In genomic region chr12:123119808-123120207, GRCh38 we compare ENCODE assay signal across 8 cellular contexts. TPM values are rescaled to one million over a fixed set of nuclear protein-coding genes. Genes with fewer than 3 reads are reported as not detected.
A peak's percentile ranks its signal among the peaks of the same experiment; 100 is the strongest.
DNase-seq lines count a peak whose midpoint lies in the region; ATAC-seq and TF ChIP-seq lines count a peak whose summit lies in the region.

No MANE protein-coding gene starts in this region.

- POLR2A ChIA-PET in activated CD4-positive, alpha-beta memory T cell treated with anti-CD3 and anti-CD28 coated beads for 36 hours (lab: Charles Lee): interaction anchor here (2.2 kb wide), 1 partner anchor 44 kb away, joined by 10 read pairs; no protein-coding TSS in a partner anchor

- no peaks in the 10 kb centered on the region for H3K36me3 Mint-ChIP-seq in activated CD4-positive, alpha-beta memory T cell treated with anti-CD3 and anti-CD28 coated beads for 36 hours
- no peaks in the 10 kb centered on the region for H3K36me3 Mint-ChIP-seq in immature natural killer cell

- in situ Hi-C loops in HAP-1 (cut with MboI; ENCODE audit: low sequenced_read_pairs): no loop called here

- peak overlapping the region; percentile 65 for H3K27ac Mint-ChIP-seq in activated CD4-positive, alpha-beta memory T cell treated with anti-CD3 and anti-CD28 coated beads for 36 hours
- no peak overlapping the region for H3K27ac Mint-ChIP-seq in immature natural killer cell

- intact Hi-C loops in activated CD4-positive, alpha-beta memory T cell treated with anti-CD3 and anti-CD28 coated beads for 36 hours (cut with micrococcal nuclease): loop anchor here (1.0 kb wide), 1 partner anchor 44 kb away; no protein-coding TSS in a partner anchor
- intact Hi-C loops in sigmoid colon (cut with DNase I): loop anchor here (5.0 kb wide), 2 partner anchors 32 to 68 kb away; partner anchors contain the start of gene PITPNM2

- H3K36me3 ChIP-seq in HAP-1 (replicated peaks) (no peaks in the 10 kb centered on the region), sigmoid colon (no peaks in the 10 kb centered on the region)

- CTCF ChIA-PET in activated CD4-positive, alpha-beta memory T cell treated with anti-CD3 and anti-CD28 coated beads for 36 hours (lab: Charles Lee): interaction anchor here (0.7 to 1.0 kb wide), 2 partner anchors 13 to 41 kb away, joined by 3 read pairs; no protein-coding TSS in a partner anchor

- H3K27ac ChIP-seq in sigmoid colon: peak overlapping the region in 2 of 4 donors; percentile 51 to 83

- 65 to 91% methylated on average over 7 of the region's 7 CpGs for WGBS in sigmoid colon, 2 donors

- H3K4me1 ChIP-seq in HAP-1 (peaks cover 6% of the 10 kb centered on the region), sigmoid colon (peaks cover 0 to 70% (median 62%) of the 10 kb centered on the region in 4 donors)

- no peaks in the 10 kb centered on the region for H3K9me3 Mint-ChIP-seq in activated CD4-positive, alpha-beta memory T cell treated with anti-CD3 and anti-CD28 coated beads for 36 hours
- no peaks in the 10 kb centered on the region for H3K9me3 Mint-ChIP-seq in immature natural killer cell

- TF ChIP-seq CTCF in sigmoid colon (IDR thresholded peaks at IDR 0.05): no peak

- TF ChIP-seq POLR2A in sigmoid colon (IDR thresholded peaks at IDR 0.05): no peak

- H3K4me1 Mint-ChIP-seq in activated CD4-positive, alpha-beta memory T cell treated with anti-CD3 and anti-CD28 coated beads for 36 hours (ENCODE audit: low read depth): peaks cover 49% of the 10 kb centered on the region
- peaks cover 29 to 38% of the 10 kb centered on the region in 2 donors for H3K4me1 Mint-ChIP-seq in immature natural killer cell

- H3K27me3 ChIP-seq in HAP-1 (ENCODE audit: low read depth): no peaks in the 10 kb centered on the region
- H3K27me3 ChIP-seq in sigmoid colon: no peaks in the 10 kb centered on the region

- DNase-seq in activated CD4-positive, alpha-beta memory T cell treated with anti-CD3 and anti-CD28 coated beads for 36 hours: peak; percentile 71
- peak; percentile 25 to 41 for DNase-seq in stimulated activated CD4-positive, alpha-beta T cell treated with anti-CD3 and anti-CD28 coated beads, Interleukin-2, amount 100 ng/mL, for 48 hours
- no peak for DNase-seq in HAP-1 (ENCODE audit: low spot score in 2 of 2)
- no peak for DNase-seq in immature natural killer cell
- DNase-seq in sigmoid colon: no peak

- ATAC-seq in GM19035 (IDR thresholded peaks at IDR 0.05; ENCODE audit: unreplicated experiment): peak; percentile 85
- peak; percentile 81 for ATAC-seq in HG03066 (IDR thresholded peaks at IDR 0.05; ENCODE audit: low read depth, unreplicated experiment)
- ATAC-seq in GM19467 (IDR thresholded peaks at IDR 0.05; ENCODE audit: unreplicated experiment): no peak

- no peak for TF ChIP-seq EP300 in sigmoid colon (IDR thresholded peaks at IDR 0.05)

- H3K4me3 ChIP-seq in HAP-1: no peak overlapping the region
- H3K4me3 ChIP-seq in sigmoid colon: no peak overlapping the region

- no peaks in the 10 kb centered on the region for H3K27me3 Mint-ChIP-seq in activated CD4-positive, alpha-beta memory T cell treated with anti-CD3 and anti-CD28 coated beads for 36 hours
- H3K27me3 Mint-ChIP-seq in immature natural killer cell (ENCODE audit: low read depth in 3 of 3): peaks cover 0 to 2% (median 0%) of the 10 kb centered on the region in 3 donors

- H3K4me3 Mint-ChIP-seq in activated CD4-positive, alpha-beta memory T cell treated with anti-CD3 and anti-CD28 coated beads for 36 hours: no peak overlapping the region
- no peak overlapping the region for H3K4me3 Mint-ChIP-seq in immature natural killer cell

- H3K9me3 ChIP-seq in HAP-1 (no peaks in the 10 kb centered on the region), sigmoid colon (no peaks in the 10 kb centered on the region)

RNA-seq across cellular contexts. Expression of gene PITPNM2, which starts 31.1 kb away (rescaled TPM):
- total RNA-seq in activated CD4-positive, alpha-beta memory T cell treated with anti-CD3 and anti-CD28 coated beads for 36 hours: 1 to 10 TPM; 5.9 to 6.5 TPM
- polyA plus RNA-seq in immature natural killer cell (1 to 10 TPM; 4.7 to 8.6 (median 7.1) TPM), sigmoid colon (10 to 100 TPM in 1 of 3 donors, 1 to 10 TPM in 2; 1.8 to 11.3 (median 2.3) TPM)
- 10 to 100 TPM in 2 of 4 donors, 1 to 10 TPM in 2; 6.4 to 19.5 (median 11.7) TPM for total RNA-seq in sigmoid colon

Comparison
In these comparisons a context has a peak if more than half of its experiments do, and no peak if none do; other contexts are left out.
1. DNase-seq: peak in activated CD4-positive, alpha-beta memory T cell treated with anti-CD3 and anti-CD28 coated beads for 36 hours (single experiment) and stimulated activated CD4-positive, alpha-beta T cell treated with anti-CD3 and anti-CD28 coated beads, Interleukin-2, amount 100 ng/mL, for 48 hours (2 of 2); none in HAP-1 (0 of 2), immature natural killer cell (0 of 3) and sigmoid colon (single experiment).